Comparison of ENCODE assay signal across 15 cellular contexts in genomic region chr1:86666368-86666767, GRCh38. TPM values are rescaled to one million over a fixed set of nuclear protein-coding genes. Genes with fewer than 3 reads are reported as not detected.
DNase-seq lines count a peak whose midpoint lies in the region; ATAC-seq and TF ChIP-seq lines count a peak whose summit lies in the region.
"Had no signal": no experiment of that assay in that cellular context is flagged by ENCODE, and none has a peak within 500 bp of the region (broad histone marks: within the 10 kb centered on the region; RNA-seq: fewer than 3 reads in every experiment).

No MANE protein-coding gene starts in this region.

- H3K23ac ChIP-seq in H9 (ENCODE audit: insufficient read length, low read depth, low read length) = no peak overlapping the region

- WGBS in H9 (ENCODE audit: extremely low coverage, insufficient read length, low lambda C conversion rate) = no CpG with 5 or more reads among the region's 4 CpGs
- 89% methylated on average over 4 of the region's 4 CpGs for WGBS in smooth muscle cell (ENCODE audit: low lambda C conversion rate)

- BruUV-seq in PC-9 (replicated peaks; lab: Mats Ljungman, UMichigan) = no TSS peak

- no peak overlapping the region for H4K5ac ChIP-seq in H9 (ENCODE audit: insufficient read length, low read depth, low read length)

- H3K14ac ChIP-seq in H9 (ENCODE audit: insufficient read depth, low read length) = no peak overlapping the region

- DNase-seq in H9 = no peak
- no peak for DNase-seq in PC-9
- peak; percentile 50 for DNase-seq in islet precursor cell
- no peak for DNase-seq in smooth muscle cell (lab: John Stamatoyannopoulos, UW; ENCODE audit: unreplicated experiment)
- no peak for DNase-seq in activated CD4-positive, alpha-beta memory T cell treated with anti-CD3 and anti-CD28 coated beads, Interleukin-2, amount 10 ng/mL, durations not matched to agents 7 days and 5 days
- DNase-seq: Caco-2; CD4-positive, CD25-positive, alpha-beta regulatory T cell; CD8-positive, alpha-beta T cell; DMS153; DND-41; GM23248; H7 had no signal

- H3K79me2 ChIP-seq in H9 (ENCODE audit: insufficient read depth, low read length) (no peaks in the 10 kb centered on the region), PC-9 (ENCODE audit: low read depth) (no peaks in the 10 kb centered on the region), smooth muscle cell (ENCODE audit: low read depth) (no peaks in the 10 kb centered on the region)

- POLR2A ChIA-PET in PC-9 (lab: Charles Lee; ENCODE audit: unreplicated experiment) = no interaction called here
- POLR2A ChIA-PET in activated CD4-positive, alpha-beta memory T cell treated with anti-CD3 and anti-CD28 coated beads, Interleukin-2, amount 10 ng/mL, durations not matched to agents 7 days and 5 days (lab: Charles Lee) = no interaction called here

- H3K27ac Mint-ChIP-seq in H9 = peak overlapping the region in 1 of 3 experiments; percentile 21; a peak in 1 of 7 replicates
- no peak overlapping the region for H3K27ac Mint-ChIP-seq in activated CD4-positive, alpha-beta memory T cell treated with anti-CD3 and anti-CD28 coated beads, Interleukin-2, amount 10 ng/mL, durations not matched to agents 7 days and 5 days
- H3K27ac Mint-ChIP-seq: CD4-positive, CD25-positive, alpha-beta regulatory T cell; CD8-positive, alpha-beta T cell had no signal

- H3K79me1 ChIP-seq in H9 (ENCODE audit: insufficient read depth, low read depth, low read length, poor library complexity, severe bottlenecking) = no peaks in the 10 kb centered on the region

- H3K36me3 ChIP-seq in PC-9 (ENCODE audit: low read depth) = no peaks in the 10 kb centered on the region
- no peaks in the 10 kb centered on the region for H3K36me3 ChIP-seq in smooth muscle cell (ENCODE audit: low read depth)

- H2BK20ac ChIP-seq in H9 (ENCODE audit: low read depth, low read length, poor library complexity, severe bottlenecking) = no peak overlapping the region

- H3K56ac ChIP-seq in H9 (ENCODE audit: insufficient read length, low read depth, low read length) = no peak overlapping the region

- H3K36me3 Mint-ChIP-seq in H9 (ENCODE audit: insufficient read depth in 1 of 3, low read depth in 3 of 3) = peaks cover 0 to 1% (median 0%) of the 10 kb centered on the region in 3 experiments; a peak in 1 of 7 replicates
- H3K36me3 Mint-ChIP-seq in activated CD4-positive, alpha-beta memory T cell treated with anti-CD3 and anti-CD28 coated beads, Interleukin-2, amount 10 ng/mL, durations not matched to agents 7 days and 5 days (ENCODE audit: low read depth) = no peaks in the 10 kb centered on the region
- H3K36me3 Mint-ChIP-seq: CD8-positive, alpha-beta T cell had no signal

- no peak overlapping the region for H2BK12ac ChIP-seq in H9 (ENCODE audit: insufficient read length, low read depth, low read length)

- intact Hi-C loops in PC-9 (cut with micrococcal nuclease; ENCODE audit: unreplicated experiment) = no loop called here

- no peak for ATAC-seq in GM18867 (IDR thresholded peaks at IDR 0.05; ENCODE audit: unreplicated experiment)
- ATAC-seq: CD8-positive, alpha-beta T cell; HCT116 had no signal

- H3K4me3 ChIP-seq in PC-9 (no peak overlapping the region), smooth muscle cell (no peak overlapping the region)
- H3K4me3 ChIP-seq: GM23248 had no signal

- peak overlapping the region; percentile 17 for H3K18ac ChIP-seq in H9 (ENCODE audit: insufficient read length, low read depth, low read length)

- H4K20me1 ChIP-seq in H9 (ENCODE audit: control insufficient read depth, insufficient read depth, insufficient read length) = no peaks in the 10 kb centered on the region
- H4K20me1 ChIP-seq in PC-9 (ENCODE audit: insufficient read depth) = no peaks in the 10 kb centered on the region
- no peaks in the 10 kb centered on the region for H4K20me1 ChIP-seq in smooth muscle cell (ENCODE audit: low read depth)

- H3K27me3 Mint-ChIP-seq in H9 (ENCODE audit: low read depth) = no peaks in the 10 kb centered on the region
- H3K27me3 Mint-ChIP-seq in activated CD4-positive, alpha-beta memory T cell treated with anti-CD3 and anti-CD28 coated beads, Interleukin-2, amount 10 ng/mL, durations not matched to agents 7 days and 5 days = peaks cover 2% of the 10 kb centered on the region

- no peaks in the 10 kb centered on the region for H3K4me1 Mint-ChIP-seq in H9
- H3K4me1 Mint-ChIP-seq in activated CD4-positive, alpha-beta memory T cell treated with anti-CD3 and anti-CD28 coated beads, Interleukin-2, amount 10 ng/mL, durations not matched to agents 7 days and 5 days = no peaks in the 10 kb centered on the region
- H3K4me1 Mint-ChIP-seq: CD4-positive, CD25-positive, alpha-beta regulatory T cell had no signal

- H3K4me2 ChIP-seq in H9 (ENCODE audit: insufficient read depth, insufficient read length, low read length) (no peak overlapping the region), PC-9 (no peak overlapping the region), smooth muscle cell (no peak overlapping the region)

- no peak overlapping the region for H3K9ac ChIP-seq in H9 (ENCODE audit: extremely low read depth, insufficient read length, low read length)
- H3K9ac ChIP-seq in smooth muscle cell (ENCODE audit: low read depth) = no peak overlapping the region
- H3K9ac ChIP-seq: GM23248 had no signal

- H4K91ac ChIP-seq in H9 (ENCODE audit: insufficient read length, low read depth, low read length) = no peak overlapping the region

- H2BK120ac ChIP-seq in H9 (ENCODE audit: low read depth, low read length, poor library complexity, severe bottlenecking) = no peak overlapping the region

- H3K4me3 Mint-ChIP-seq in H9 = no peak overlapping the region
- no peak overlapping the region for H3K4me3 Mint-ChIP-seq in activated CD4-positive, alpha-beta memory T cell treated with anti-CD3 and anti-CD28 coated beads, Interleukin-2, amount 10 ng/mL, durations not matched to agents 7 days and 5 days
- H3K4me3 Mint-ChIP-seq: CD4-positive, CD25-positive, alpha-beta regulatory T cell; CD8-positive, alpha-beta T cell had no signal

- H3T11ph ChIP-seq in H9 (ENCODE audit: low read length) = no peak overlapping the region

- no peak overlapping the region for H2BK5ac ChIP-seq in H9 (ENCODE audit: insufficient read length, low read length)

- TF ChIP-seq CTCF in H9 (conservative IDR thresholded peaks at IDR 0.05) (no peak), PC-9 (conservative IDR thresholded peaks at IDR 0.05) (no peak), smooth muscle cell (IDR thresholded peaks at IDR 0.05; ENCODE audit: borderline replicate concordance, insufficient read depth, poor library complexity, severe bottlenecking) (no peak)

- no peaks in the 10 kb centered on the region for H3K4me1 ChIP-seq in H9 (ENCODE audit: insufficient read depth, low read length)
- H3K4me1 ChIP-seq in PC-9 (replicated peaks; ENCODE audit: insufficient read depth) = no peaks in the 10 kb centered on the region
- no peaks in the 10 kb centered on the region for H3K4me1 ChIP-seq in smooth muscle cell (ENCODE audit: low read depth)
- H3K4me1 ChIP-seq: Caco-2 had no signal

- CTCF ChIA-PET in PC-9 (lab: Charles Lee) = no interaction called here
- CTCF ChIA-PET in activated CD4-positive, alpha-beta memory T cell treated with anti-CD3 and anti-CD28 coated beads, Interleukin-2, amount 10 ng/mL, durations not matched to agents 7 days and 5 days (lab: Charles Lee) = no interaction called here

- H3K9me3 ChIP-seq in H9 (ENCODE audit: control insufficient read depth, low read depth, low read length) = no peaks in the 10 kb centered on the region
- no peaks in the 10 kb centered on the region for H3K9me3 ChIP-seq in PC-9 (ENCODE audit: insufficient read depth, low read depth)
- H3K9me3 ChIP-seq in smooth muscle cell (replicated peaks; ENCODE audit: low read depth) = no peaks in the 10 kb centered on the region
- H3K9me3 ChIP-seq: Caco-2 had no signal

- H3K27ac ChIP-seq in H9 (ENCODE audit: insufficient read length, low read depth, low read length) = no peak overlapping the region
- H3K27ac ChIP-seq in PC-9 = no peak overlapping the region
- no peak overlapping the region for H3K27ac ChIP-seq in smooth muscle cell (ENCODE audit: low read depth)
- H3K27ac ChIP-seq: C4-2B, GM23248 had no signal

- H3K27me3 ChIP-seq in H9 (ENCODE audit: insufficient read depth, low read length) (no peaks in the 10 kb centered on the region), PC-9 (ENCODE audit: insufficient read depth, low read depth) (no peaks in the 10 kb centered on the region), smooth muscle cell (ENCODE audit: low read depth) (no peaks in the 10 kb centered on the region)

- H3K4ac ChIP-seq in H9 (ENCODE audit: low read depth, low read length) = no peak overlapping the region

- H3K9me3 Mint-ChIP-seq in H9 = peaks cover 4 to 7% of the 10 kb centered on the region in 2 experiments; a peak in 3 of 5 replicates
- peaks cover 5% of the 10 kb centered on the region for H3K9me3 Mint-ChIP-seq in activated CD4-positive, alpha-beta memory T cell treated with anti-CD3 and anti-CD28 coated beads, Interleukin-2, amount 10 ng/mL, durations not matched to agents 7 days and 5 days

- H2BK15ac ChIP-seq in H9 (ENCODE audit: low read depth, low read length) = no peak overlapping the region

- no peak overlapping the region for H2AK5ac ChIP-seq in H9 (ENCODE audit: insufficient read length, low read length)

- H3K9me2 ChIP-seq in PC-9 (ENCODE audit: insufficient read depth) = no peaks in the 10 kb centered on the region

- H2AFZ ChIP-seq in H9 (ENCODE audit: low read length) (no peak overlapping the region), PC-9 (0 out of 2 replicates have a peak overlapping the region, but pooled peaks have one; percentile 54), smooth muscle cell (ENCODE audit: low read depth) (peak overlapping the region; percentile 51)
- H2AFZ ChIP-seq: GM23248 had no signal

- H3K23me2 ChIP-seq in H9 (ENCODE audit: insufficient read length, low read depth, low read length, poor library complexity, severe bottlenecking) = no peaks in the 10 kb centered on the region

- H4K8ac ChIP-seq in H9 (replicated peaks; ENCODE audit: insufficient read length, low read depth, low read length) = no peak overlapping the region

- H3F3A ChIP-seq in PC-9 (ENCODE audit: insufficient read depth, low read depth) (no peaks in the 10 kb centered on the region), smooth muscle cell (ENCODE audit: low read depth) (no peaks in the 10 kb centered on the region)

RNA-seq across cellular contexts. Expression of gene SH3GLB1, which starts 38.0 kb away (rescaled TPM):
- total RNA-seq in H9 (2021) = 36.6 and 37.4 TPM in 2 replicates
- total RNA-seq in PC-9 (2021) = 38.3 and 47.6 TPM in 2 replicates
- 69.0 and 89.8 TPM in 2 replicates for total RNA-seq in smooth muscle cell
- polyA plus RNA-seq in smooth muscle cell = 76.5 and 86.8 TPM in 2 replicates
- 10 to 100 TPM; 79.6 to 82.8 TPM for total RNA-seq in activated CD4-positive, alpha-beta memory T cell treated with anti-CD3 and anti-CD28 coated beads, Interleukin-2, amount 10 ng/mL, durations not matched to agents 7 days and 5 days
